8 cellular contexts compared by ENCODE assay signal in the genomic region with DNA sequence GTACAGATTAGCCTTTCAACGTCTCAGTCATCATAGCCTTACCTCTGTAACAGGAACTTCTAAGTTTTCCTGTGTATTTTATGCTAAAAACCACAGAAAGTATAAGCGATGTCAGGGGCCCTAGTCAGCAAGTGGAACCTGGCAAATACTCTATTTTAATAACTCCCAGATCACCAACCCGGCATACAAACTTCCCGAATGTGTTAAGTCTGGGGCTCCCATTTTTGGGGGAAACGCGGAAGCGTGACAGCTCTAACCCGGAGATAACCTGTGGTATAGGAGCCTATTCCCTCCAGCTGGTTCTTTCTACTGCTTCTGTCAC. TPM values are rescaled to one million over a fixed set of nuclear protein-coding genes. Genes with fewer than 3 reads are reported as not detected.
A peak's percentile ranks its signal among the peaks of the same experiment; 100 is the strongest.
DNase-seq lines count a peak whose midpoint lies in the region; ATAC-seq, FAIRE-seq and TF ChIP-seq lines count a peak whose summit lies in the region.

No MANE protein-coding gene starts in this region.

- H3K27ac Mint-ChIP-seq in activated B cell treated with CpG ODN at 0.5 μM for 24 hours = peak overlapping the region; percentile 97

- DNase-seq in HCEC 1CT (peak; percentile 17), activated B cell treated with CpG ODN at 0.5 μM for 24 hours (no peak), stomach (no peak), NCI-H2171 (lab: John Stamatoyannopoulos, UW) (no peak), urothelium cell line (ENCODE audit: low spot score) (no peak)
- no peak for DNase-seq in activated CD8-positive, alpha-beta memory T cell treated with anti-CD3 and anti-CD28 coated beads, Interleukin-2, amount 50 U/mL, for 48 hours

- H3K4me1 ChIP-seq in stomach = peaks cover 0 to 31% (median 19%) of the 10 kb centered on the region in 4 donors

- no peak for FAIRE-seq in urothelium cell line (lab: Jason Lieb, UNC)

- no peak for TF ChIP-seq CTCF in activated B cell treated with CpG ODN at 0.5 μM for 24 hours (IDR thresholded peaks at IDR 0.05)
- TF ChIP-seq CTCF in stomach (IDR thresholded peaks at IDR 0.05) = no peak

- ATAC-seq in activated B cell treated with CpG ODN at 0.5 μM for 24 hours (ENCODE audit: low read depth) (no peak), GM18861 (IDR thresholded peaks at IDR 0.05; ENCODE audit: unreplicated experiment) (no peak)

- no peaks in the 10 kb centered on the region for H3K9me3 Mint-ChIP-seq in activated B cell treated with CpG ODN at 0.5 μM for 24 hours

- H3K4me1 Mint-ChIP-seq in activated B cell treated with CpG ODN at 0.5 μM for 24 hours = peaks cover 20% of the 10 kb centered on the region

- peak overlapping the region; percentile 97 for H3K4me3 Mint-ChIP-seq in activated B cell treated with CpG ODN at 0.5 μM for 24 hours

- peaks cover 20 to 41% (median 40%) of the 10 kb centered on the region in 4 donors for H3K36me3 ChIP-seq in stomach

- no peak for TF ChIP-seq POLR2A in stomach (IDR thresholded peaks at IDR 0.05)

- no peaks in the 10 kb centered on the region for H3K27me3 ChIP-seq in stomach

- H3K27me3 Mint-ChIP-seq in activated B cell treated with CpG ODN at 0.5 μM for 24 hours = no peaks in the 10 kb centered on the region

- POLR2A ChIA-PET in activated B cell treated with CpG ODN at 0.5 μM for 24 hours (lab: Charles Lee) = interaction anchor here (0.6 to 6.2 kb wide), 13 partner anchors 10 to 317 kb away, joined by 3 to 95 read pairs (median 6); a partner anchor contains a TSS

- TF ChIP-seq EP300 in stomach (IDR thresholded peaks at IDR 0.05) = no peak

- peak overlapping the region; percentile 59 to 90 (median 84) for H3K27ac ChIP-seq in stomach

- peaks cover 43% of the 10 kb centered on the region for H3K36me3 Mint-ChIP-seq in activated B cell treated with CpG ODN at 0.5 μM for 24 hours (ENCODE audit: low read depth)

- CTCF ChIA-PET in activated B cell treated with CpG ODN at 0.5 μM for 24 hours (lab: Charles Lee) = interaction anchor here (0.6 kb wide), 1 partner anchor 9 kb away, joined by 3 read pairs; no protein-coding TSS in a partner anchor

- peak overlapping the region; percentile 99 for H3K4me3 ChIP-seq in iPS-11a (ENCODE audit: low read depth, low read length)
- H3K4me3 ChIP-seq in stomach = peak overlapping the region; percentile 63 to 97 (median 84)

- WGBS in stomach, 5 donors = 0 to 1% (median 1%) methylated on average over 8 of the region's 8 CpGs

- no peaks in the 10 kb centered on the region for H3K9me3 ChIP-seq in stomach

- intact Hi-C loops in activated B cell treated with CpG ODN at 0.5 μM for 24 hours (cut with micrococcal nuclease) (loop anchor here (1.0 kb wide), 3 partner anchors 86 to 206 kb away; a partner anchor contains a TSS), stomach (cut with DNase I; ENCODE audit: low total_unique reads) (no loop called here)

RNA-seq across cellular contexts. Expression of a gene that starts 0.6 kb away (rescaled TPM):
- total RNA-seq in activated B cell treated with CpG ODN at 0.5 μM for 24 hours (86.4 and 102 TPM in 2 replicates), stomach (10 to 100 TPM; 13.6 to 58.0 (median 25.7) TPM)
- polyA plus RNA-seq in stomach = 10 to 100 TPM; 30.4 to 53.0 (median 42.0) TPM

RNA-seq across cellular contexts. Expression of a gene that starts 19.4 kb away (rescaled TPM):
- total RNA-seq in activated B cell treated with CpG ODN at 0.5 μM for 24 hours (60.8 and 61.3 TPM in 2 replicates), stomach (10 to 100 TPM; 11.0 to 63.5 (median 41.9) TPM)
- polyA plus RNA-seq in stomach = 10 to 100 TPM; 18.1 to 20.2 (median 18.6) TPM
